ENCODE assay signal across 22 cellular contexts in the genomic region with DNA sequence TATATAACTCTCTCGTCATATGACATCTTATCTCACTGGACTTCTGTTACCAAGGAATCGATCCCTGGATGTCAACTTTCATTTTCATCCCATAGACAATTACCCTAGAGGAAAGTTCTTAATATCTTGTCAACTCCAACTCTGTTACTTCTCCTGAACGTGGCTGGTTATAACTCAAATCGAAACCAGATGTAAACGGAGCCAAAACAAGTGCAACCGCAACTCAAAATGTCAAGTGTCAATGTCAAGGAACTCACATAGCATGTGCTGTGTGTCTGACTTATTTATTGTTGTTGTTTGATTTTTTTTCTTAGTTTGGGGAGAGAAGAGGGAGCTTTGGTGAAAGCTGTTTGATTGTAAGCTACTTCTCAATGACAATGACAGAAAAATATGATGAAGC.
DNase-seq lines count a peak whose midpoint lies in the region; ATAC-seq, FAIRE-seq and TF ChIP-seq lines count a peak whose summit lies in the region.
"Had no signal": no experiment of that assay in that cellular context is flagged by ENCODE, and none has a peak within 500 bp of the region (broad histone marks: within the 10 kb centered on the region; RNA-seq: fewer than 3 reads in every experiment).

No MANE protein-coding gene starts in this region.

- peak overlapping the region; percentile 75 for H3K4me3 ChIP-seq in ACC112 (ENCODE audit: low read depth, low read length)
- H3K4me3 ChIP-seq in MG63 = peak overlapping the region; percentile 9; the same call in 1 of the 2 replicates
- H3K4me3 ChIP-seq in GM12878 = no peak overlapping the region
- H3K4me3 ChIP-seq in heart left ventricle = no peak overlapping the region
- no peak overlapping the region for H3K4me3 ChIP-seq in coronary artery
- H3K4me3 ChIP-seq: HAP-1, left ventricle myocardium inferior, testis had no signal

- peak; percentile 61 for ATAC-seq in GM21360 (IDR thresholded peaks at IDR 0.05; ENCODE audit: unreplicated experiment)
- ATAC-seq in GM12878 = peak; percentile 41; the same call in 1 of the 3 replicates
- ATAC-seq in heart left ventricle = no peak
- ATAC-seq in GM18511 (IDR thresholded peaks at IDR 0.05; ENCODE audit: unreplicated experiment) = no peak
- ATAC-seq: activated naive CD8-positive, alpha-beta T cell treated with anti-CD3 and anti-CD28 coated beads, Interleukin-2, amount 50 U/mL, for 24 hours; Right ventricle myocardium inferior; stimulated activated effector memory CD8-positive, alpha-beta T cell treated with anti-CD3 and anti-CD28 coated beads, Interleukin-12 subunit alpha, Interleukin-12 subunit beta, amount 100 ng/mL, for 72 hours had no signal

- WGBS in GM12878 (ENCODE audit: insufficient coverage, insufficient replicate concordance, low lambda C conversion rate, missing lambda C conversion rate) = 0% methylated on average over 6 of the region's 6 CpGs
- 54 to 67% (median 65%) methylated on average over 6 of the region's 6 CpGs for WGBS in heart left ventricle, 4 donors

- no peak overlapping the region for H3K4me2 ChIP-seq in GM12878 (ENCODE audit: control insufficient read depth, insufficient read depth)

- TF ChIP-seq EP300 in GM12878 (IDR thresholded peaks at IDR 0.05; ENCODE audit: borderline replicate concordance in 1 of 2, control insufficient read depth in 1 of 2, low read depth in 2 of 2, low read length in 2 of 2) = no peak

- SMC1A ChIA-PET in GM12878 (lab: Charles Lee; ENCODE audit: uncharacterized antibody, unreplicated experiment) = interaction anchor here (1.6 kb wide), 1 partner anchor 10 kb away, joined by 4 read pairs; no protein-coding TSS in a partner anchor

- H2AFZ ChIP-seq in ACC112 (ENCODE audit: low read length, unreplicated experiment) (peak overlapping the region; percentile 61), GM12878 (ENCODE audit: control insufficient read depth, low read depth, low read length) (no peak overlapping the region)

- FAIRE-seq in GM12878 (lab: Jason Lieb, UNC) = peak; percentile 83
- FAIRE-seq: G401.6 had no signal

- DNase-seq in MG63 = no peak
- DNase-seq in GM12878 (ENCODE audit: low read depth, low spot score) = no peak
- no peak for DNase-seq in DMS 273 treated with DMSO at 0.1 percent for 48 hours (lab: John Stamatoyannopoulos, UW)
- no peak for DNase-seq in heart left ventricle
- no peak for DNase-seq in coronary artery (ENCODE audit: low spot score)
- DNase-seq: activated CD4-positive, alpha-beta T cell treated with anti-CD3 and anti-CD28 coated beads for 4 hours; activated naive CD8-positive, alpha-beta T cell treated with anti-CD3 and anti-CD28 coated beads, Interleukin-2, amount 50 U/mL, for 24 hours; cortex of kidney; left ventricle myocardium inferior; midbrain; NCI-H1105; NCI-H446 treated with DMSO at 0.1 percent for 48 hours; nephron progenitor cell; T-helper 1 cell; testis had no signal

- no peaks in the 10 kb centered on the region for H3K27me3 ChIP-seq in ACC112 (ENCODE audit: insufficient read depth, low read length)
- H3K27me3 ChIP-seq in MG63 = no peaks in the 10 kb centered on the region
- H3K27me3 ChIP-seq in GM12878 (replicated peaks in 1 of 2; ENCODE audit: control insufficient read depth in 2 of 2, insufficient read depth in 2 of 2, low read length in 1 of 2) = no peaks in the 10 kb centered on the region
- H3K27me3 ChIP-seq in heart left ventricle = no peaks in the 10 kb centered on the region
- H3K27me3 ChIP-seq: testis had no signal

- intact Hi-C loops in GM12878 (cut with micrococcal nuclease; ENCODE audit: unreplicated experiment) = no loop called here
- intact Hi-C loops in heart left ventricle (cut with DNase I) = no loop called here

- H3K27ac ChIP-seq in ACC112 (ENCODE audit: low read depth, low read length) = no peak overlapping the region
- no peak overlapping the region for H3K27ac ChIP-seq in GM12878 (ENCODE audit: control insufficient read depth, insufficient read depth)
- H3K27ac ChIP-seq in heart left ventricle = no peak overlapping the region
- H3K27ac ChIP-seq in coronary artery = no peak overlapping the region
- H3K27ac ChIP-seq: left ventricle myocardium inferior, testis had no signal

- H3K9me3 ChIP-seq in MG63 (no peaks in the 10 kb centered on the region), GM12878 (replicated peaks; ENCODE audit: control insufficient read depth, insufficient read depth, low read length) (no peaks in the 10 kb centered on the region), heart left ventricle (no peaks in the 10 kb centered on the region)
- H3K9me3 ChIP-seq: HAP-1, left ventricle myocardium inferior, testis had no signal

- no peak for TF ChIP-seq CTCF in GM12878 (IDR thresholded peaks at IDR 0.05 in 2 of 3, conservative IDR thresholded peaks at IDR 0.05 in 1 of 3; ENCODE audit: control insufficient read depth in 2 of 3, extremely low read depth in 1 of 3, insufficient read depth in 1 of 3, low read depth in 3 of 3, low read length in 3 of 3)
- no peak for TF ChIP-seq CTCF in heart left ventricle (IDR thresholded peaks at IDR 0.05)
- no peak for TF ChIP-seq CTCF in coronary artery (IDR thresholded peaks at IDR 0.05)

- no TSS peak for BruUV-seq in GM12878 (replicated peaks; lab: Mats Ljungman, UMichigan)

- no peaks in the 10 kb centered on the region for H4K20me1 ChIP-seq in GM12878 (ENCODE audit: control insufficient read depth, insufficient read depth)

- in situ Hi-C loops in GM12878 (cut with MboI) = loop anchor here (5.0 kb wide), 1 partner anchor 88 kb away; no protein-coding TSS in a partner anchor

- H3K36me3 ChIP-seq in ACC112 (ENCODE audit: insufficient read depth, low read length) (no peaks in the 10 kb centered on the region), MG63 (no peaks in the 10 kb centered on the region), GM12878 (ENCODE audit: control insufficient read depth in 2 of 2, insufficient read depth in 2 of 2, low read length in 1 of 2) (no peaks in the 10 kb centered on the region), heart left ventricle (no peaks in the 10 kb centered on the region)
- H3K36me3 ChIP-seq: HAP-1, left ventricle myocardium inferior had no signal

- TF ChIP-seq POLR2A in GM12878 (IDR thresholded peaks at IDR 0.05; ENCODE audit: low read depth, low read length) (no peak), heart left ventricle (IDR thresholded peaks at IDR 0.05) (no peak)

- H3K79me2 ChIP-seq in ACC112 (ENCODE audit: control insufficient read depth, insufficient read depth, low read length, unreplicated experiment) (no peaks in the 10 kb centered on the region), GM12878 (ENCODE audit: control insufficient read depth, insufficient read depth, low read length) (no peaks in the 10 kb centered on the region)

- no peak for TF ChIP-seq RAD21 in GM12878 (IDR thresholded peaks at IDR 0.05; ENCODE audit: insufficient read depth, low read depth, low read length)

- CTCF ChIA-PET in GM12878 (lab: Yijun Ruan, JAX) = interaction anchor here (1.0 to 2.4 kb wide), 3 partner anchors 21 to 89 kb away, joined by 3 to 10 read pairs (median 4); no protein-coding TSS in a partner anchor

- POLR2A ChIA-PET in GM12878 (lab: Charles Lee) = no interaction called here

- no peak overlapping the region for H3K9ac ChIP-seq in GM12878 (ENCODE audit: control insufficient read depth, insufficient read depth, low read length)

- H3K4me1 ChIP-seq in ACC112 (ENCODE audit: control insufficient read depth, insufficient read depth, low read length, unreplicated experiment) = peaks cover 8% of the 10 kb centered on the region
- no peaks in the 10 kb centered on the region for H3K4me1 ChIP-seq in GM12878 (ENCODE audit: control insufficient read depth, insufficient read depth, low read length)
- no peaks in the 10 kb centered on the region for H3K4me1 ChIP-seq in heart left ventricle
- H3K4me1 ChIP-seq: HAP-1, left ventricle myocardium inferior, testis had no signal

- RAD21 ChIA-PET in GM12878 (lab: Charles Lee; ENCODE audit: unreplicated experiment) = interaction anchor here (1.4 kb wide), 1 partner anchor 89 kb away, joined by 4 read pairs; no protein-coding TSS in a partner anchor

TF ChIP-seq in GM12878, 131 proteins besides CTCF, POLR2A, EP300 and RAD21 (continues in another document):
- TF ChIP-seq BHLHE40 (IDR thresholded peaks at IDR 0.05; ENCODE audit: borderline replicate concordance in 1 of 2, low read depth in 2 of 2, low read length in 1 of 2) = 0 out of 4 replicates have a peak, but pooled peaks of 1 of the 2 experiments have one; percentile 8
- TF ChIP-seq NRF1 (conservative IDR thresholded peaks at IDR 0.05; ENCODE audit: low read depth, low read length) = no peak
- no peak for TF ChIP-seq PRDM15 (CRISPR knock-in tag; IDR thresholded peaks at IDR 0.05)
- TF ChIP-seq EZH2 (IDR thresholded peaks at IDR 0.05; ENCODE audit: borderline replicate concordance, control insufficient read depth, low read depth, low read length) = no peak
- no peak for TF ChIP-seq MTA3 (IDR thresholded peaks at IDR 0.05; ENCODE audit: borderline replicate concordance, low read length)

Comparison
In these comparisons a context has a peak if more than half of its experiments do, and no peak if none do; other contexts are left out.
1. H3K4me3 ChIP-seq: peak in ACC112 (single experiment) and MG63 (single experiment); none in GM12878 (single experiment), heart left ventricle (0 of 12) and coronary artery (single experiment).
2. ATAC-seq: peak in GM21360 (single experiment) and GM12878 (single experiment); none in heart left ventricle (0 of 4) and GM18511 (single experiment).